In the genomic region with DNA sequence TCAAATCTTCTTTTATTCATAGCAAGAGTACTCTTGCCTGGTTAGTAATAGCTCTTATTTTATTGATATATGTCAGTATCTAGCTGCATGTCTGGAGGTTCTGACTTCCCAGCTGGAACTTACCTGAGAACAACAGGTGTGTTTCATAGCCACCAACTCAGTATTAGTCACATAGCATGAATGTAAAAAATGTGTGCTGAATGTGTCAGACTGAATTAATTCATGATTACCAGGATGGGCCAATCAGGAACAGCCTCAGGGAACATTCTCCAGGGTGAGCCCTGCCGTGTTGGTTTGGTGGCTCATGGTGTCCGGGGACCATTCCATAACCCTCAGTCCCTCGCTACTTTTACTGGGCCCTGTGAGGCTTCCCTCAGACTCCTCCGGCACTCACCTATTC, we compare ENCODE assay signal across 22 cellular contexts.
DNase-seq lines count a peak whose midpoint lies in the region; ATAC-seq and TF ChIP-seq lines count a peak whose summit lies in the region.
"Had no signal": no experiment of that assay in that cellular context is flagged by ENCODE, and none has a peak within 500 bp of the region (broad histone marks: within the 10 kb centered on the region; RNA-seq: fewer than 3 reads in every experiment).

No MANE protein-coding gene starts in this region.

- in situ Hi-C loops in mammary epithelial cell (cut with MboI; ENCODE audit: low sequenced_read_pairs in 2 of 2), result no loop called here

- intact Hi-C loops in mammary epithelial cell (cut with micrococcal nuclease) (loop anchor here (1.0 to 5.0 kb wide), 2 partner anchors 34 to 180 kb away; no protein-coding TSS in a partner anchor), posterior vena cava (cut with DNase I) (no loop called here)

- peaks cover 3% of the 10 kb centered on the region for H3K36me3 ChIP-seq in mammary epithelial cell (ENCODE audit: insufficient read depth, low read length)
- H3K36me3 ChIP-seq: neutrophil had no signal

- DNase-seq in 8988T (peak; percentile 33), LHCN-M2 (ENCODE audit: low read depth) (peak; percentile 44), mammary epithelial cell (peak; percentile 88), kidney tubule cell (ENCODE audit: low spot score) (peak; percentile 94), NCI-H146 treated with DMSO at 0.1 percent for 48 hours (lab: John Stamatoyannopoulos, UW; ENCODE audit: unreplicated experiment) (no peak), posterior vena cava (ENCODE audit: low spot score) (no peak)
- DNase-seq: activated CD4-positive, alpha-beta T cell treated with anti-CD3 and anti-CD28 coated beads for 1 hour; activated naive CD4-positive, alpha-beta T cell; activated T-cell treated with anti-CD3 and anti-CD28 coated beads, Interleukin-2, amount 50 U/mL, for 24 hours; amniotic stem cell; DMS79; NCI-H1436; NCI-H526; psoas muscle; stimulated activated CD4-positive, alpha-beta T cell treated with anti-CD3 and anti-CD28 coated beads, Interleukin-2, amount 100 ng/mL, for 48 hours; stimulated activated naive CD4-positive, alpha-beta T cell had no signal

- WGBS in mammary epithelial cell (ENCODE audit: low coverage, missing lambda C conversion rate), result 15% methylated on average over 4 of the region's 4 CpGs

- no peak for TF ChIP-seq CTCF in mammary epithelial cell (conservative IDR thresholded peaks at IDR 0.05 in 1 of 2, IDR thresholded peaks at IDR 0.05 in 1 of 2; ENCODE audit: extremely low read depth in 1 of 2, insufficient read depth in 1 of 2, low read depth in 1 of 2, low read length in 2 of 2)

- peaks cover 59% of the 10 kb centered on the region for H3K4me1 ChIP-seq in mammary epithelial cell (ENCODE audit: insufficient read depth, low read length)

- H3K9me3 ChIP-seq in mammary epithelial cell (replicated peaks; ENCODE audit: insufficient read depth, low read length), result no peaks in the 10 kb centered on the region
- H3K9me3 ChIP-seq: neutrophil, psoas muscle, thoracic aorta had no signal

- H3K4me2 ChIP-seq in mammary epithelial cell (ENCODE audit: insufficient read depth, low read depth, low read length), result peak overlapping the region; percentile 54
- H3K4me2 ChIP-seq: hepatocyte had no signal

- H2AFZ ChIP-seq in mammary epithelial cell (ENCODE audit: low read depth, low read length), result no peak overlapping the region
- H2AFZ ChIP-seq: hepatocyte had no signal

- ATAC-seq in HG03520 (IDR thresholded peaks at IDR 0.05; ENCODE audit: unreplicated experiment), result no peak
- ATAC-seq in activated CD4-positive, CD25-positive, alpha-beta regulatory T cell treated with anti-CD3 and anti-CD28 coated beads, Interleukin-2, amount 50 U/mL, for 24 hours, result no peak
- ATAC-seq: psoas muscle had no signal

- no peaks in the 10 kb centered on the region for H3K27me3 ChIP-seq in mammary epithelial cell (ENCODE audit: insufficient read depth, low read length)
- H3K27me3 ChIP-seq: hepatocyte had no signal

- dilution Hi-C loops in mammary epithelial cell (cut with HindIII; ENCODE audit: low sequenced_read_pairs), result no loop called here

- H3K79me2 ChIP-seq in mammary epithelial cell (ENCODE audit: insufficient read depth, low read length), result peaks cover 27% of the 10 kb centered on the region

- CTCF ChIA-PET in mammary epithelial cell (lab: Charles Lee; ENCODE audit: low non-redundant PET), result no interaction called here

- no TSS peak for BruUV-seq in mammary epithelial cell (replicated peaks; lab: Mats Ljungman, UMichigan)

- H3K27ac ChIP-seq in mammary epithelial cell (ENCODE audit: insufficient read depth, low read depth, low read length), result peak overlapping the region; percentile 60
- H3K27ac ChIP-seq: hepatocyte, HL-60, neutrophil, psoas muscle, thoracic aorta had no signal

- no peak overlapping the region for H3K4me3 ChIP-seq in mammary epithelial cell (replicated peaks in 1 of 3; ENCODE audit: insufficient read depth in 1 of 3, low read depth in 2 of 3, low read length in 3 of 3)
- H3K4me3 ChIP-seq: hepatocyte, psoas muscle, thoracic aorta had no signal

- no peak overlapping the region for H3K9ac ChIP-seq in mammary epithelial cell (ENCODE audit: insufficient read depth, low read length)

- H4K20me1 ChIP-seq in mammary epithelial cell (ENCODE audit: insufficient read depth, low read length), result no peaks in the 10 kb centered on the region

Comparison
In these comparisons a context has a peak if more than half of its experiments do, and no peak if none do; other contexts are left out.
1. DNase-seq: peak in 8988T (single experiment), LHCN-M2 (single experiment), mammary epithelial cell (single experiment) and kidney tubule cell (single experiment); none in NCI-H146 treated with DMSO at 0.1 percent for 48 hours (single experiment) and posterior vena cava (single experiment).